21 cellular contexts compared by ENCODE assay signal in genomic region chr12:116502989-116503496, GRCh38. TPM values are rescaled to one million over a fixed set of nuclear protein-coding genes. Genes with fewer than 3 reads are reported as not detected.
DNase-seq lines count a peak whose midpoint lies in the region; ATAC-seq and TF ChIP-seq lines count a peak whose summit lies in the region.
"Had no signal": no experiment of that assay in that cellular context is flagged by ENCODE, and none has a peak within 500 bp of the region (broad histone marks: within the 10 kb centered on the region; RNA-seq: fewer than 3 reads in every experiment).

No MANE protein-coding gene starts in this region.

- H3K27ac ChIP-seq in heart right ventricle (no peak overlapping the region), trophoblast cell (ENCODE audit: low read depth, low read length) (no peak overlapping the region), aorta (ENCODE audit: low read depth in 1 of 2, low read length in 2 of 2) (no peak overlapping the region)
- H3K27ac ChIP-seq: esophagus squamous epithelium, vagina had no signal

- no peaks in the 10 kb centered on the region for H3K79me2 ChIP-seq in trophoblast cell (ENCODE audit: control insufficient read depth, insufficient read depth, low read length, poor library complexity)

- no peak overlapping the region for H2BK5ac ChIP-seq in trophoblast cell (ENCODE audit: low read depth, low read length, poor library complexity)

- no peak overlapping the region for H2BK120ac ChIP-seq in trophoblast cell (ENCODE audit: insufficient read depth, low read length, poor library complexity)

- DNase-seq in NCI-H748 (lab: John Stamatoyannopoulos, UW; ENCODE audit: unreplicated experiment): peak; percentile 28
- no peak for DNase-seq in NCI-H748 treated with DMSO at 0.1 percent for 48 hours (lab: John Stamatoyannopoulos, UW)
- DNase-seq in NCI-H2029 treated with DMSO at 0.1 percent for 48 hours (lab: John Stamatoyannopoulos, UW): peak; percentile 30
- DNase-seq in heart right ventricle: no peak
- peak; percentile 89 to 95 for DNase-seq in trophoblast cell
- no peak for DNase-seq in aorta
- no peak for DNase-seq in D341Med (ENCODE audit: low spot score)
- DNase-seq: activated CD8-positive, alpha-beta memory T cell treated with anti-CD3 and anti-CD28 coated beads for 24 hours; activated naive CD8-positive, alpha-beta T cell treated with anti-CD3 and anti-CD28 coated beads for 36 hours; BE2C; esophagus squamous epithelium; GF-D8; HFFc6; NCI-H1417 treated with DMSO at 0.1 percent for 48 hours; stimulated activated CD4-positive, alpha-beta T cell treated with anti-CD3 and anti-CD28 coated beads, Interleukin-12 subunit alpha, Interleukin-12 subunit beta, amount 100 ng/mL, for 4 hours; stimulated activated CD8-positive, alpha-beta memory T cell treated with anti-CD3 and anti-CD28 coated beads, Interleukin-4, amount 100 ng/mL, for 48 hours; substantia nigra; T1000 had no signal

- no peak overlapping the region for H3K14ac ChIP-seq in trophoblast cell (ENCODE audit: low read length)

- TF ChIP-seq CTCF in heart right ventricle (IDR thresholded peaks at IDR 0.05): no peak

- peak in 5 of 8 donors; percentile 43 to 77 (median 72) for ATAC-seq in heart right ventricle
- ATAC-seq in HG03354 (IDR thresholded peaks at IDR 0.05; ENCODE audit: poor library complexity, severe bottlenecking, unreplicated experiment): no peak
- ATAC-seq in aorta (ENCODE audit: low FRiP score): no peak
- ATAC-seq: activated CD4-positive, CD25-positive, alpha-beta regulatory T cell treated with anti-CD3 and anti-CD28 coated beads, Interleukin-2, amount 50 U/mL, for 24 hours had no signal

- no peak overlapping the region for H2AFZ ChIP-seq in trophoblast cell (ENCODE audit: insufficient read depth, low read length, poor library complexity)

- H3K36me3 ChIP-seq in heart right ventricle (no peaks in the 10 kb centered on the region), trophoblast cell (ENCODE audit: control insufficient read depth in 1 of 2, insufficient read depth in 2 of 2, low read length in 2 of 2) (no peaks in the 10 kb centered on the region), aorta (ENCODE audit: control insufficient read depth in 1 of 2, insufficient read depth in 2 of 2, low read length in 1 of 2) (no peaks in the 10 kb centered on the region)
- H3K36me3 ChIP-seq: BE2C, esophagus squamous epithelium, vagina had no signal

- H3K27me3 ChIP-seq in heart right ventricle (peaks cover 0 to 18% (median 5%) of the 10 kb centered on the region in 7 donors), trophoblast cell (ENCODE audit: insufficient read depth, low read length) (no peaks in the 10 kb centered on the region), aorta (ENCODE audit: control insufficient read depth in 1 of 2, insufficient read depth in 2 of 2, low read length in 1 of 2) (no peaks in the 10 kb centered on the region)
- H3K27me3 ChIP-seq: BE2C, esophagus squamous epithelium, vagina had no signal

- H3K4me3 ChIP-seq in heart right ventricle (no peak overlapping the region), trophoblast cell (ENCODE audit: low read depth, low read length) (no peak overlapping the region), aorta (ENCODE audit: low read length in 2 of 2) (no peak overlapping the region)
- H3K4me3 ChIP-seq: esophagus squamous epithelium, vagina had no signal

- H3K9me3 ChIP-seq in heart right ventricle (no peaks in the 10 kb centered on the region), trophoblast cell (ENCODE audit: insufficient read depth, low read depth, low read length) (no peaks in the 10 kb centered on the region), aorta (ENCODE audit: control insufficient read depth, low read length) (no peaks in the 10 kb centered on the region)
- H3K9me3 ChIP-seq: BE2C, esophagus squamous epithelium, vagina had no signal

- no peak overlapping the region for H4K91ac ChIP-seq in trophoblast cell (ENCODE audit: low read depth, low read length)

- H3K9ac ChIP-seq in trophoblast cell (ENCODE audit: low read length): no peak overlapping the region

- no peak overlapping the region for H2AK5ac ChIP-seq in trophoblast cell (ENCODE audit: low read length)

- H3K79me1 ChIP-seq in trophoblast cell (ENCODE audit: low read length): peaks cover 2% of the 10 kb centered on the region

- no peak overlapping the region for H4K12ac ChIP-seq in trophoblast cell (ENCODE audit: low read depth, low read length)

- intact Hi-C loops in heart right ventricle (cut with DNase I): no loop called here
- intact Hi-C loops in aorta (cut with DNase I): no loop called here

- 58 to 64% methylated on average over 9 of the region's 9 CpGs for WGBS in heart right ventricle, 2 donors
- WGBS in trophoblast cell (ENCODE audit: extremely low coverage, insufficient coverage, insufficient read length): no CpG with 5 or more reads among the region's 9 CpGs
- WGBS in aorta, 2 donors: 88 to 95% methylated on average over 9 of the region's 9 CpGs

- H3K23ac ChIP-seq in trophoblast cell (ENCODE audit: low read length): no peak overlapping the region

- no peak overlapping the region for H3K18ac ChIP-seq in trophoblast cell (ENCODE audit: low read length)

- no peak overlapping the region for H3K4me2 ChIP-seq in trophoblast cell (ENCODE audit: low read length)

- H2BK12ac ChIP-seq in trophoblast cell (ENCODE audit: low read length): no peak overlapping the region

- H3K4me1 ChIP-seq in heart right ventricle (peaks cover 0 to 4% (median 3%) of the 10 kb centered on the region in 9 donors), trophoblast cell (ENCODE audit: control insufficient read depth in 1 of 2, insufficient read depth in 2 of 2, low read length in 2 of 2) (peaks cover 0 to 6% of the 10 kb centered on the region in 2 experiments), aorta (ENCODE audit: control insufficient read depth in 1 of 2, insufficient read depth in 2 of 2, low read length in 2 of 2) (no peaks in the 10 kb centered on the region)

- no peak overlapping the region for H4K8ac ChIP-seq in trophoblast cell (ENCODE audit: low read depth, low read length)

- H3K4ac ChIP-seq in trophoblast cell (ENCODE audit: low read depth, low read length): no peak overlapping the region

RNA-seq across cellular contexts. Expression of gene MAP1LC3B2, which starts 56.1 kb away (rescaled TPM):
- total RNA-seq in heart right ventricle (1 to 10 TPM in 9 of 10 donors, under 1 TPM in 1; 0.82 to 4.1 (median 2.2) TPM), aorta (1 to 10 TPM; 1.0 to 3.1 TPM)
- polyA plus RNA-seq in heart right ventricle (1 to 10 TPM in 1 of 2 donors, under 1 TPM in 1; 0.59 to 4.6 TPM), aorta (1 to 10 TPM; 2.3 to 3.5 TPM)
- 0.28 and 0.31 TPM in 2 replicates for polyA plus RNA-seq in trophoblast cell (2013)
- total RNA-seq: vagina had no signal

Comparison
In these comparisons a context has a peak if more than half of its experiments do, and no peak if none do; other contexts are left out.
1. DNase-seq: peak in NCI-H748 (single experiment), NCI-H2029 treated with DMSO at 0.1 percent for 48 hours (single experiment) and trophoblast cell (2 of 2); none in NCI-H748 treated with DMSO at 0.1 percent for 48 hours (single experiment), heart right ventricle (0 of 2), aorta (0 of 2) and D341Med (single experiment).
2. ATAC-seq: peak in heart right ventricle (5 of 8); none in HG03354 (single experiment) and aorta (single experiment).